Comparison of ENCODE assay signal across 29 cellular contexts in the genomic region with DNA sequence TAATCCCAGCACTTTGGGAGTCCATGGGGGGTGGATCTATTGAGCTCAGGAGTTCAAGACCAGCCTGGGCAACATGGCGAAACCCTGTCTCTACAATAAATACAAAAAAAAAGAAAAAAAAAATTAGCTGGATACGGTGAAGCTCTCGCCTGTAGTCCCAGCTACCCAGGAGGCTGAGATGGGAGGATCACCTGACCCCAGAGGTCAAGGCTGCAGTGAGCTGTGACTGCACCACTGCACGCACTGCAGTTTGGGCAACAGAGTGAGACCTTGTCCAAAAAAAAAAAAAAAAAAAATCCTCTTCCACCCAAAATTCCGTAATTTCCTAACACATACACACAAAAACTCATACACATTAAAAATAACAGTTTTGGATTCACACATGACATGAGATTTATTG.
"Had no signal": no experiment of that assay in that cellular context is flagged by ENCODE, and none has a peak within 500 bp of the region (broad histone marks: within the 10 kb centered on the region; RNA-seq: fewer than 3 reads in every experiment).

No MANE protein-coding gene starts in this region.

- H3K27me3 Mint-ChIP-seq: activated naive CD8-positive, alpha-beta T cell treated with anti-CD3 and anti-CD28 coated beads, Interleukin-2, amount 50 U/mL, for 24 hours had no signal

- H3K9me3 ChIP-seq: SJCRH30, SK-N-SH had no signal

- H3K27me3 ChIP-seq: SJCRH30 had no signal

- H3K9me3 Mint-ChIP-seq: activated naive CD4-positive, alpha-beta T cell treated with anti-CD3 and anti-CD28 coated beads, Interleukin-2, amount 50 U/mL, for 72 hours; activated naive CD8-positive, alpha-beta T cell treated with anti-CD3 and anti-CD28 coated beads, Interleukin-2, amount 50 U/mL, for 24 hours; activated T-helper 1 cell treated with anti-CD3 and anti-CD28 coated beads, Interleukin-12 subunit alpha, Interleukin-12 subunit beta, Interleukin-2, Interleukin-4 antibody, amounts not matched to agents 30 ng/mL and 10 ng/mL and 1 ng/mL, durations not matched to agents 14 hours and 24 hours and 36 hours had no signal

- H3K4me3 Mint-ChIP-seq: activated CD8-positive, alpha-beta T cell treated with anti-CD3 and anti-CD28 coated beads, Interleukin-2, amount 10 ng/mL, durations not matched to agents 7 days and 5 days; activated naive CD8-positive, alpha-beta T cell treated with anti-CD3 and anti-CD28 coated beads, Interleukin-2, amount 50 U/mL, for 24 hours; activated T-helper 1 cell treated with anti-CD3 and anti-CD28 coated beads, Interleukin-12 subunit alpha, Interleukin-12 subunit beta, Interleukin-2, Interleukin-4 antibody, amounts not matched to agents 30 ng/mL and 10 ng/mL and 1 ng/mL, durations not matched to agents 14 hours and 24 hours and 36 hours had no signal

- H3K27ac Mint-ChIP-seq: activated CD8-positive, alpha-beta T cell treated with anti-CD3 and anti-CD28 coated beads, Interleukin-2, amount 10 ng/mL, durations not matched to agents 7 days and 5 days; activated naive CD4-positive, alpha-beta T cell treated with anti-CD3 and anti-CD28 coated beads, Interleukin-2, amount 50 U/mL, for 72 hours; activated naive CD8-positive, alpha-beta T cell treated with anti-CD3 and anti-CD28 coated beads, Interleukin-2, amount 50 U/mL, for 24 hours; activated T-helper 1 cell treated with anti-CD3 and anti-CD28 coated beads, Interleukin-12 subunit alpha, Interleukin-12 subunit beta, Interleukin-2, Interleukin-4 antibody, amounts not matched to agents 30 ng/mL and 10 ng/mL and 1 ng/mL, durations not matched to agents 14 hours and 24 hours and 36 hours had no signal

- H3K4me1 ChIP-seq: SJCRH30 had no signal

- H3K36me3 Mint-ChIP-seq: activated naive CD4-positive, alpha-beta T cell treated with anti-CD3 and anti-CD28 coated beads, Interleukin-2, amount 50 U/mL, for 72 hours had no signal

- DNase-seq: activated CD4-positive, alpha-beta T cell treated with anti-CD3 and anti-CD28 coated beads for 4 hours; activated CD4-positive, alpha-beta T cell treated with anti-CD3 and anti-CD28 coated beads, Interleukin-2, amount 50 U/mL, for 4 hours; activated CD8-positive, alpha-beta memory T cell treated with anti-CD3 and anti-CD28 coated beads, Interleukin-2, amount 50 U/mL, for 48 hours; activated CD8-positive, alpha-beta T cell treated with anti-CD3 and anti-CD28 coated beads, Interleukin-2, amount 10 ng/mL, durations not matched to agents 7 days and 5 days; activated effector memory CD4-positive, alpha-beta T cell treated with Interleukin-2 at 50 U/mL for 16 hours; activated naive CD4-positive, alpha-beta T cell treated with Interleukin-2 at 50 U/mL for 16 hours; activated naive CD8-positive, alpha-beta T cell treated with anti-CD3 and anti-CD28 coated beads, Interleukin-2, amount 50 U/mL, for 24 hours; activated T-cell treated with anti-CD3 and anti-CD28 coated beads, Interleukin-2, amount 50 U/mL, for 1 hour; amniotic stem cell; caudate nucleus; Karpas-422; MM.1S; NCI-H1105; NCI-H1436; NCI-H1694 treated with DMSO at 0.1 percent for 48 hours; NCI-H2029 treated with DMSO at 0.1 percent for 48 hours; NCI-H345; NCI-H510A; NCI-H526 treated with DMSO at 0.1 percent for 48 hours; NCI-H82; Right ventricle myocardium superior; SJCRH30; SK-N-SH; T-helper 1 cell; WERI-Rb-1 had no signal

- H3K27ac ChIP-seq: RWPE1, SJCRH30, WERI-Rb-1 had no signal

- ATAC-seq: activated CD8-positive, alpha-beta T cell treated with anti-CD3 and anti-CD28 coated beads, Interleukin-2, amount 10 ng/mL, durations not matched to agents 7 days and 5 days; activated naive CD4-positive, alpha-beta T cell treated with anti-CD3 and anti-CD28 coated beads, Interleukin-2, amount 50 U/mL, for 72 hours; activated naive CD8-positive, alpha-beta T cell treated with anti-CD3 and anti-CD28 coated beads, Interleukin-2, amount 50 U/mL, for 24 hours; Panc1 had no signal

- H3K36me3 ChIP-seq: SJCRH30, WERI-Rb-1 had no signal
